In genomic region chr11:17736921-17737817, GRCh38 we compare ENCODE assay signal across 21 cellular contexts. TPM values are rescaled to one million over a fixed set of nuclear protein-coding genes. Genes with fewer than 3 reads are reported as not detected.
DNase-seq lines count a peak whose midpoint lies in the region; ATAC-seq, FAIRE-seq and TF ChIP-seq lines count a peak whose summit lies in the region.
"Had no signal": no experiment of that assay in that cellular context is flagged by ENCODE, and none has a peak within 500 bp of the region (broad histone marks: within the 10 kb centered on the region; RNA-seq: fewer than 3 reads in every experiment).

No MANE protein-coding gene starts in this region.

- no CpG with 5 or more reads among the region's 15 CpGs for WGBS in neuronal stem cell (ENCODE audit: extremely low coverage in 2 of 2, insufficient read length in 2 of 2, insufficient replicate concordance in 1 of 2), 2 donors

- peak overlapping the region; percentile 7 for H3K9ac ChIP-seq in neuronal stem cell (ENCODE audit: low read depth, low read length, poor library complexity)

- no peak overlapping the region for H2BK12ac ChIP-seq in neuronal stem cell (ENCODE audit: low read length)

- H3K9me3 ChIP-seq in Peyer's patch (no peaks in the 10 kb centered on the region), neuronal stem cell (replicated peaks in 1 of 2; ENCODE audit: control insufficient read depth in 2 of 2, insufficient read depth in 1 of 2, low read depth in 1 of 2, low read length in 2 of 2) (peaks cover 0 to 2% of the 10 kb centered on the region in 2 donors)
- H3K9me3 ChIP-seq: esophagus muscularis mucosa, tibial artery had no signal

- H2BK5ac ChIP-seq in neuronal stem cell (ENCODE audit: low read length), result no peak overlapping the region

- no peak overlapping the region for H3K4me3 Mint-ChIP-seq in stimulated activated naive B cell treated with anti-CD40 and anti-IgM and Interleukin-4, amounts not matched to agents 10 μg/mL and 1 μg/mL and 100 μg/mL, for 72 hours
- H3K4me3 Mint-ChIP-seq: stimulated activated memory B cell treated with anti-CD40 and anti-IgM and Interleukin-4, amounts not matched to agents 10 μg/mL and 1 μg/mL and 100 μg/mL, for 72 hours had no signal

- peaks cover 2 to 4% of the 10 kb centered on the region in 2 donors for H3K36me3 Mint-ChIP-seq in stimulated activated naive B cell treated with anti-CD40 and anti-IgM and Interleukin-4, amounts not matched to agents 10 μg/mL and 1 μg/mL and 100 μg/mL, for 72 hours
- H3K36me3 Mint-ChIP-seq: stimulated activated memory B cell treated with anti-CD40 and anti-IgM and Interleukin-4, amounts not matched to agents 10 μg/mL and 1 μg/mL and 100 μg/mL, for 72 hours had no signal

- peaks cover 0 to 26% of the 10 kb centered on the region in 2 donors for H3K27me3 ChIP-seq in Peyer's patch
- H3K27me3 ChIP-seq in neuronal stem cell (ENCODE audit: control insufficient read depth in 3 of 3, insufficient read depth in 3 of 3, low read depth in 1 of 3, low read length in 3 of 3), result peaks cover 5 to 21% (median 11%) of the 10 kb centered on the region in 3 experiments

- H3K4me1 Mint-ChIP-seq in stimulated activated naive B cell treated with anti-CD40 and anti-IgM and Interleukin-4, amounts not matched to agents 10 μg/mL and 1 μg/mL and 100 μg/mL, for 72 hours, result peaks cover 7 to 12% of the 10 kb centered on the region in 2 donors
- H3K4me1 Mint-ChIP-seq: stimulated activated memory B cell treated with anti-CD40 and anti-IgM and Interleukin-4, amounts not matched to agents 10 μg/mL and 1 μg/mL and 100 μg/mL, for 72 hours had no signal

- H2AFZ ChIP-seq in neuronal stem cell (ENCODE audit: low read length), result no peak overlapping the region

- H4K8ac ChIP-seq in neuronal stem cell (ENCODE audit: low read depth, low read length), result no peak overlapping the region

- H3K4me3 ChIP-seq in Peyer's patch (no peak overlapping the region), neuronal stem cell (ENCODE audit: low read length in 2 of 2) (peak overlapping the region in 1 of 2 donors; percentile 64)
- H3K4me3 ChIP-seq: esophagus muscularis mucosa, tibial artery had no signal

- TF ChIP-seq POLR2A in GM12891 (IDR thresholded peaks at IDR 0.05; ENCODE audit: low read depth, low read length) (no peak), Peyer's patch (IDR thresholded peaks at IDR 0.05) (no peak)

- H3K27ac Mint-ChIP-seq in stimulated activated naive B cell treated with anti-CD40 and anti-IgM and Interleukin-4, amounts not matched to agents 10 μg/mL and 1 μg/mL and 100 μg/mL, for 72 hours, result no peak overlapping the region
- H3K27ac Mint-ChIP-seq: stimulated activated memory B cell treated with anti-CD40 and anti-IgM and Interleukin-4, amounts not matched to agents 10 μg/mL and 1 μg/mL and 100 μg/mL, for 72 hours had no signal

- peak overlapping the region; percentile 24 for H2BK120ac ChIP-seq in neuronal stem cell (ENCODE audit: low read depth, low read length)

- H4K91ac ChIP-seq in neuronal stem cell (ENCODE audit: low read depth, low read length, poor library complexity), result no peak overlapping the region

- no peak overlapping the region for H3K4ac ChIP-seq in neuronal stem cell (ENCODE audit: low read length)

- no peaks in the 10 kb centered on the region for H3K79me1 ChIP-seq in neuronal stem cell (ENCODE audit: low read depth, low read length)

- H3K9me3 Mint-ChIP-seq in stimulated activated naive B cell treated with anti-CD40 and anti-IgM and Interleukin-4, amounts not matched to agents 10 μg/mL and 1 μg/mL and 100 μg/mL, for 72 hours, result peaks cover 0 to 2% of the 10 kb centered on the region in 2 donors

- DNase-seq in GM12891 (ENCODE audit: insufficient read length, low spot score) (no peak), Peyer's patch (peak in 2 of 3 donors; percentile 16 to 28), neuronal stem cell (ENCODE audit: low spot score) (no peak), ureter (ENCODE audit: low spot score) (no peak), kidney glomerular epithelial cell (lab: John Stamatoyannopoulos, UW) (no peak)
- no peak for DNase-seq in stimulated activated naive B cell treated with anti-CD40 and anti-IgM and Interleukin-4, amounts not matched to agents 10 μg/mL and 1 μg/mL and 100 μg/mL, for 72 hours
- DNase-seq: activated CD8-positive, alpha-beta memory T cell treated with anti-CD3 and anti-CD28 coated beads for 24 hours; activated T-cell treated with anti-CD3 and anti-CD28 coated beads, Interleukin-2, amount 50 U/mL, for 48 hours; DMS79; effector CD4-positive, alpha-beta T cell; midbrain; NCI-H187; NCI-H345; RPMI8226 had no signal

- H3K14ac ChIP-seq in neuronal stem cell (ENCODE audit: low read length), result no peak overlapping the region

- H3K36me3 ChIP-seq in Peyer's patch, result no peaks in the 10 kb centered on the region
- H3K36me3 ChIP-seq in neuronal stem cell (replicated peaks in 1 of 2; ENCODE audit: control insufficient read depth in 2 of 2, insufficient read depth in 2 of 2, low read length in 2 of 2), result no peaks in the 10 kb centered on the region
- H3K36me3 ChIP-seq: esophagus muscularis mucosa, tibial artery had no signal

- FAIRE-seq in GM12891 (lab: Jason Lieb, UNC), result no peak
- FAIRE-seq: bronchial epithelial cell had no signal

- peak overlapping the region; percentile 48 for H3K23ac ChIP-seq in neuronal stem cell (ENCODE audit: low read depth, low read length, poor library complexity)

- TF ChIP-seq CTCF in Peyer's patch (IDR thresholded peaks at IDR 0.05), result no peak

- peak overlapping the region; percentile 67 for H3K18ac ChIP-seq in neuronal stem cell (ENCODE audit: low read length)

- H3K27ac ChIP-seq in Peyer's patch, result no peak overlapping the region
- peak overlapping the region; percentile 83 for H3K27ac ChIP-seq in cingulate gyrus (ENCODE audit: low read depth, low read length)
- H3K27ac ChIP-seq in neuronal stem cell (replicated peaks; ENCODE audit: low read length), result no peak overlapping the region
- H3K27ac ChIP-seq: esophagus muscularis mucosa, tibial artery had no signal

- peaks cover 47 to 57% of the 10 kb centered on the region in 2 donors for H3K27me3 Mint-ChIP-seq in stimulated activated naive B cell treated with anti-CD40 and anti-IgM and Interleukin-4, amounts not matched to agents 10 μg/mL and 1 μg/mL and 100 μg/mL, for 72 hours

- H2BK15ac ChIP-seq in neuronal stem cell (ENCODE audit: low read length), result no peak overlapping the region

- no peak for ATAC-seq in stimulated activated naive B cell treated with anti-CD40 and anti-IgM and Interleukin-4, amounts not matched to agents 10 μg/mL and 1 μg/mL and 100 μg/mL, for 72 hours (replicated peaks)
- ATAC-seq in HG03460 (IDR thresholded peaks at IDR 0.05; ENCODE audit: unreplicated experiment), result no peak
- ATAC-seq: stimulated activated memory B cell treated with anti-CD40 and anti-IgM and Interleukin-4, amounts not matched to agents 10 μg/mL and 1 μg/mL and 100 μg/mL, for 72 hours had no signal

- H3K4me1 ChIP-seq in Peyer's patch, result peaks cover 0 to 19% (median 3%) of the 10 kb centered on the region in 4 donors
- peaks cover 38 to 40% of the 10 kb centered on the region in 2 donors for H3K4me1 ChIP-seq in neuronal stem cell (ENCODE audit: control insufficient read depth in 2 of 2, insufficient read depth in 1 of 2, low read depth in 1 of 2, low read length in 2 of 2)

- H2AK5ac ChIP-seq in neuronal stem cell (ENCODE audit: low read depth, low read length), result peak overlapping the region; percentile 41

- no peak overlapping the region for H3K4me2 ChIP-seq in neuronal stem cell (ENCODE audit: insufficient read depth, low read length, poor library complexity, severe bottlenecking)

TF ChIP-seq in GM12891, 5 proteins besides CTCF, POLR2A, EP300 and RAD21:
- peak; percentile 79 for TF ChIP-seq SPI1 (IDR thresholded peaks at IDR 0.05; ENCODE audit: low read depth, low read length)
- TF ChIP-seq TAF1 (IDR thresholded peaks at IDR 0.05; ENCODE audit: low read depth, low read length), result no peak
- no peak for TF ChIP-seq POLR2AphosphoS5 (IDR thresholded peaks at IDR 0.05; ENCODE audit: low read depth, low read length)

RNA-seq across cellular contexts. Expression of gene KCNC1, which starts 2.6 kb away (rescaled TPM):
- 0.06 TPM for polyA plus RNA-seq in GM12891 (2012; ENCODE audit: low read depth, missing spikeins)
- total RNA-seq in Peyer's patch, result 1 to 10 TPM in 1 of 4 donors, under 1 TPM in 1, not detected in 2; 0.13 to 9.9 TPM
- 2.0 TPM for polyA plus RNA-seq in neuronal stem cell (2013, experiment 1 of 2)
- 1.9 TPM for polyA plus RNA-seq in neuronal stem cell (2013, experiment 2 of 2)
- total RNA-seq in ureter, result not detected
- total RNA-seq: bronchial epithelial cell, esophagus muscularis mucosa, glomerular endothelial cell had no signal

RNA-seq across cellular contexts. Expression of gene MYOD1, which starts 17.8 kb away (rescaled TPM):
- polyA plus RNA-seq in GM12891 (2012; ENCODE audit: low read depth, missing spikeins), result not detected
- total RNA-seq in Peyer's patch (not detected), ureter (not detected)
- polyA plus RNA-seq in neuronal stem cell (2013, experiment 1 of 2), result not detected
- polyA plus RNA-seq in neuronal stem cell (2013, experiment 2 of 2), result not detected
- total RNA-seq: bronchial epithelial cell, esophagus muscularis mucosa, glomerular endothelial cell had no signal

Comparison
In these comparisons a context has a peak if more than half of its experiments do, and no peak if none do; other contexts are left out.
1. DNase-seq: peak in Peyer's patch (2 of 3); none in GM12891 (single experiment), neuronal stem cell (single experiment), stimulated activated naive B cell treated with anti-CD40 and anti-IgM and Interleukin-4, amounts not matched to agents 10 μg/mL and 1 μg/mL and 100 μg/mL, for 72 hours (single experiment), ureter (single experiment) and kidney glomerular epithelial cell (single experiment).